In the genomic region with DNA sequence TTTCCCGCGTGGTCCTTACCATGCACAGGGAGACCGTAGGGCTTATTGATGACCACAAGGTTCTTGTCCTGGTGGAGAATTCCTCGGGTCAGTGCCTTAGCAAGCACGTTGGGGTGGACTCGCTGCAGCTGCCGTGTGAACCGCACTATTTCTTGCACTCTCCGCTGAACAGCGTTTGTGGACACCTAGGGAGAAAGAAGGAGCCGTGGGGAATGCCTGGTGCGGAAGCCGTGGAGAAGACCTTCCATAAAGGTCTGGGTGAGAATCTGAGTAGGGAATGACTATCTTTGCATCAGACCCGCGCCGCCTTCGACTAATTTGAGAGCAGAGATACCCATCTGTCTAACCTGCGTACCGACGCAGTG, we compare ENCODE assay signal across 8 cellular contexts. TPM values are rescaled to one million over a fixed set of nuclear protein-coding genes. Genes with fewer than 3 reads are reported as not detected.
DNase-seq lines count a peak whose midpoint lies in the region; ATAC-seq and TF ChIP-seq lines count a peak whose summit lies in the region.

No MANE protein-coding gene starts in this region.

- TF ChIP-seq POLR2A in thyroid gland (IDR thresholded peaks at IDR 0.05): no peak
- TF ChIP-seq POLR2A in GM18505 (IDR thresholded peaks at IDR 0.05; ENCODE audit: borderline replicate concordance, extremely low read depth, insufficient read depth, insufficient read length): no peak

- TF ChIP-seq CTCF in left lung (IDR thresholded peaks at IDR 0.05): no peak
- TF ChIP-seq CTCF in thyroid gland (IDR thresholded peaks at IDR 0.05): no peak

- H3K36me3 ChIP-seq in left lung (peaks cover 0 to 37% of the 10 kb centered on the region in 2 donors), thyroid gland (no peaks in the 10 kb centered on the region)

- POLR2A ChIA-PET in activated naive CD8-positive, alpha-beta T cell treated with anti-CD3 and anti-CD28 coated beads, Interleukin-2, amount 10 ng/mL, durations not matched to agents 7 days and 5 days (lab: Charles Lee): interaction anchor here (0.6 to 2.1 kb wide), 3 partner anchors 58 to 323 kb away, joined by 4 to 13 read pairs (median 8); partner anchors contain the start of genes FOXRED1, HYLS1 and SRPRA

- ATAC-seq in activated naive CD8-positive, alpha-beta T cell treated with anti-CD3 and anti-CD28 coated beads, Interleukin-2, amount 10 ng/mL, durations not matched to agents 7 days and 5 days (ENCODE audit: low read depth): no peak
- ATAC-seq in left lung (no peak), GM18505 (IDR thresholded peaks at IDR 0.05; ENCODE audit: unreplicated experiment) (no peak)

- no peaks in the 10 kb centered on the region for H3K9me3 Mint-ChIP-seq in activated T-cell treated with anti-CD3 and anti-CD28 coated beads, Interleukin-2, amount 50 U/mL, for 24 hours
- no peaks in the 10 kb centered on the region for H3K9me3 Mint-ChIP-seq in activated naive CD8-positive, alpha-beta T cell treated with anti-CD3 and anti-CD28 coated beads, Interleukin-2, amount 10 ng/mL, durations not matched to agents 7 days and 5 days

- WGBS in thyroid gland, 2 donors: 4 to 8% methylated on average over 20 of the region's 20 CpGs

- peak overlapping the region; percentile 99 for H3K27ac Mint-ChIP-seq in activated T-cell treated with anti-CD3 and anti-CD28 coated beads, Interleukin-2, amount 50 U/mL, for 24 hours
- peak overlapping the region; percentile 95 for H3K27ac Mint-ChIP-seq in activated naive CD8-positive, alpha-beta T cell treated with anti-CD3 and anti-CD28 coated beads, Interleukin-2, amount 10 ng/mL, durations not matched to agents 7 days and 5 days

- H3K4me3 Mint-ChIP-seq in activated T-cell treated with anti-CD3 and anti-CD28 coated beads, Interleukin-2, amount 50 U/mL, for 24 hours: peak overlapping the region; percentile 96
- H3K4me3 Mint-ChIP-seq in activated naive CD8-positive, alpha-beta T cell treated with anti-CD3 and anti-CD28 coated beads, Interleukin-2, amount 10 ng/mL, durations not matched to agents 7 days and 5 days: peak overlapping the region; percentile 99

- H3K4me3 ChIP-seq in left lung (peak overlapping the region; percentile 84 to 87), thyroid gland (replicated peaks in 1 of 3) (peak overlapping the region; percentile 60 to 91 (median 76))

- no peaks in the 10 kb centered on the region for H3K27me3 ChIP-seq in left lung
- H3K27me3 ChIP-seq in thyroid gland: no peaks in the 10 kb centered on the region

- H3K27ac ChIP-seq in left lung (peak overlapping the region in 1 of 2 donors; percentile 67), thyroid gland (peak overlapping the region in 1 of 3 donors; percentile 36)

- intact Hi-C loops in left lung (cut with DNase I): no loop called here
- intact Hi-C loops in thyroid gland (cut with DNase I): loop anchor here (5.0 kb wide), 1 partner anchor 56 kb away; the partner anchor contains the start of genes FOXRED1 and SRPRA

- no peaks in the 10 kb centered on the region for H3K27me3 Mint-ChIP-seq in activated T-cell treated with anti-CD3 and anti-CD28 coated beads, Interleukin-2, amount 50 U/mL, for 24 hours
- no peaks in the 10 kb centered on the region for H3K27me3 Mint-ChIP-seq in activated naive CD8-positive, alpha-beta T cell treated with anti-CD3 and anti-CD28 coated beads, Interleukin-2, amount 10 ng/mL, durations not matched to agents 7 days and 5 days

- peaks cover 47% of the 10 kb centered on the region for H3K4me1 Mint-ChIP-seq in activated T-cell treated with anti-CD3 and anti-CD28 coated beads, Interleukin-2, amount 50 U/mL, for 24 hours (ENCODE audit: low read depth)
- H3K4me1 Mint-ChIP-seq in activated naive CD8-positive, alpha-beta T cell treated with anti-CD3 and anti-CD28 coated beads, Interleukin-2, amount 10 ng/mL, durations not matched to agents 7 days and 5 days: peaks cover 28% of the 10 kb centered on the region

- H3K9me3 ChIP-seq in left lung (no peaks in the 10 kb centered on the region), thyroid gland (no peaks in the 10 kb centered on the region)

- peaks cover 4 to 52% of the 10 kb centered on the region in 2 donors for H3K4me1 ChIP-seq in left lung
- H3K4me1 ChIP-seq in thyroid gland: peaks cover 17 to 25% of the 10 kb centered on the region in 2 donors

- peaks cover 62% of the 10 kb centered on the region for H3K36me3 Mint-ChIP-seq in activated T-cell treated with anti-CD3 and anti-CD28 coated beads, Interleukin-2, amount 50 U/mL, for 24 hours (ENCODE audit: low read depth)
- H3K36me3 Mint-ChIP-seq in activated naive CD8-positive, alpha-beta T cell treated with anti-CD3 and anti-CD28 coated beads, Interleukin-2, amount 10 ng/mL, durations not matched to agents 7 days and 5 days: peaks cover 14% of the 10 kb centered on the region

- DNase-seq in activated T-cell treated with anti-CD3 and anti-CD28 coated beads, Interleukin-2, amount 50 U/mL, for 24 hours: no peak
- DNase-seq in activated T-cell treated with anti-CD3 and anti-CD28 coated beads, Interleukin-2, amount 50 U/mL, for 48 hours: no peak
- no peak for DNase-seq in activated naive CD8-positive, alpha-beta T cell treated with anti-CD3 and anti-CD28 coated beads, Interleukin-2, amount 10 ng/mL, durations not matched to agents 7 days and 5 days
- no peak for DNase-seq in left lung
- no peak for DNase-seq in thyroid gland
- no peak for DNase-seq in T1000 (lab: John Stamatoyannopoulos, UW)
- no peak for DNase-seq in NCI-H1092 (lab: John Stamatoyannopoulos, UW)

RNA-seq across cellular contexts. Expression of gene RPUSD4, which starts 0.6 kb away (rescaled TPM):
- 10 to 100 TPM; 31.6 to 33.8 TPM for total RNA-seq in activated naive CD8-positive, alpha-beta T cell treated with anti-CD3 and anti-CD28 coated beads, Interleukin-2, amount 10 ng/mL, durations not matched to agents 7 days and 5 days
- 10 to 100 TPM; 13.2 to 21.1 TPM for total RNA-seq in left lung
- 10 to 100 TPM; 10.5 to 17.6 (median 14.6) TPM for total RNA-seq in thyroid gland

RNA-seq across cellular contexts. Expression of gene FAM118B, which starts 0.7 kb away (rescaled TPM):
- 10 to 100 TPM; 10.1 to 12.2 TPM for total RNA-seq in activated naive CD8-positive, alpha-beta T cell treated with anti-CD3 and anti-CD28 coated beads, Interleukin-2, amount 10 ng/mL, durations not matched to agents 7 days and 5 days
- 10 to 100 TPM; 23.7 to 27.8 TPM for total RNA-seq in left lung
- 10 to 100 TPM; 21.7 to 25.0 (median 23.3) TPM for total RNA-seq in thyroid gland

RNA-seq across cellular contexts. Expression of gene SRPRA, which starts 57.8 kb away (rescaled TPM):
- total RNA-seq in activated naive CD8-positive, alpha-beta T cell treated with anti-CD3 and anti-CD28 coated beads, Interleukin-2, amount 10 ng/mL, durations not matched to agents 7 days and 5 days: 100 to 1,000 TPM; 110 TPM
- total RNA-seq in left lung (100 to 1,000 TPM; 129 to 154 TPM), thyroid gland (100 to 1,000 TPM in 3 of 4 donors, 10 to 100 TPM in 1; 95.3 to 153 (median 125) TPM)

RNA-seq across cellular contexts. Expression of gene FOXRED1, which starts 58.1 kb away (rescaled TPM):
- 10 to 100 TPM; 37.4 to 38.5 TPM for total RNA-seq in activated naive CD8-positive, alpha-beta T cell treated with anti-CD3 and anti-CD28 coated beads, Interleukin-2, amount 10 ng/mL, durations not matched to agents 7 days and 5 days
- total RNA-seq in left lung (10 to 100 TPM; 19.6 to 24.2 TPM), thyroid gland (10 to 100 TPM; 13.3 to 25.8 (median 20.2) TPM)
